In genomic region chr1:70361727-70362413, GRCh38 we compare ENCODE assay signal across 13 cellular contexts. TPM values are rescaled to one million over a fixed set of nuclear protein-coding genes. Genes with fewer than 3 reads are reported as not detected.
DNase-seq lines count a peak whose midpoint lies in the region; ATAC-seq and TF ChIP-seq lines count a peak whose summit lies in the region.
"Had no signal": no experiment of that assay in that cellular context is flagged by ENCODE, and none has a peak within 500 bp of the region (broad histone marks: within the 10 kb centered on the region; RNA-seq: fewer than 3 reads in every experiment).

No MANE protein-coding gene starts in this region.

- H3K27ac Mint-ChIP-seq in glutamatergic neuron (ENCODE audit: unreplicated experiment): peak overlapping the region; percentile 80
- H3K27ac Mint-ChIP-seq: activated naive CD4-positive, alpha-beta T cell treated with anti-CD3 and anti-CD28 coated beads, Interleukin-2, amount 50 U/mL, for 24 hours had no signal

- no peaks in the 10 kb centered on the region for H3K36me3 Mint-ChIP-seq in glutamatergic neuron (ENCODE audit: unreplicated experiment)

- peaks cover 2% of the 10 kb centered on the region for H3K27me3 Mint-ChIP-seq in glutamatergic neuron (ENCODE audit: unreplicated experiment)
- H3K27me3 Mint-ChIP-seq: activated naive CD4-positive, alpha-beta T cell treated with anti-CD3 and anti-CD28 coated beads, Interleukin-2, amount 50 U/mL, for 24 hours; naive thymus-derived CD8-positive, alpha-beta T cell had no signal

- peaks cover 11% of the 10 kb centered on the region for H3K4me1 Mint-ChIP-seq in glutamatergic neuron (ENCODE audit: low read depth, unreplicated experiment)
- H3K4me1 Mint-ChIP-seq: activated naive CD4-positive, alpha-beta T cell treated with anti-CD3 and anti-CD28 coated beads, Interleukin-2, amount 50 U/mL, for 24 hours had no signal

- DNase-seq in NCI-H146 (lab: John Stamatoyannopoulos, UW) (peak; percentile 4), NCI-H146 treated with DMSO at 0.1 percent for 48 hours (lab: John Stamatoyannopoulos, UW; ENCODE audit: unreplicated experiment) (no peak), amniotic epithelial cell (ENCODE audit: low read depth) (peak; percentile 63), glutamatergic neuron (no peak), smooth muscle cell of the brain vasculature (ENCODE audit: low read depth, low spot score) (peak; percentile 20), LoVo (ENCODE audit: low spot score) (no peak), SHP77 (lab: John Stamatoyannopoulos, UW) (no peak)
- DNase-seq: cortex of kidney; MV-4-11; naive thymus-derived CD8-positive, alpha-beta T cell; NCI-H446 treated with DMSO at 0.1 percent for 48 hours had no signal

- ATAC-seq in GM18870 (IDR thresholded peaks at IDR 0.05; ENCODE audit: unreplicated experiment): no peak
- ATAC-seq: naive thymus-derived CD8-positive, alpha-beta T cell had no signal

- no peak for TF ChIP-seq CTCF in glutamatergic neuron (IDR thresholded peaks at IDR 0.05; ENCODE audit: partially characterized antibody, unreplicated experiment)

- peak overlapping the region; percentile 53 for H3K4me3 Mint-ChIP-seq in glutamatergic neuron (ENCODE audit: unreplicated experiment)
- H3K4me3 Mint-ChIP-seq: activated naive CD4-positive, alpha-beta T cell treated with anti-CD3 and anti-CD28 coated beads, Interleukin-2, amount 50 U/mL, for 24 hours; naive thymus-derived CD8-positive, alpha-beta T cell had no signal

- no peaks in the 10 kb centered on the region for H3K9me3 Mint-ChIP-seq in glutamatergic neuron (ENCODE audit: unreplicated experiment)
- H3K9me3 Mint-ChIP-seq: activated naive CD4-positive, alpha-beta T cell treated with anti-CD3 and anti-CD28 coated beads, Interleukin-2, amount 50 U/mL, for 24 hours; naive thymus-derived CD8-positive, alpha-beta T cell had no signal

RNA-seq across cellular contexts. Expression of gene ANKRD13C, which starts 7.3 kb away (rescaled TPM):
- total RNA-seq in glutamatergic neuron (ENCODE audit: unreplicated experiment): 21.8 TPM

RNA-seq across cellular contexts. Expression of gene CTH, which starts 49.2 kb away (rescaled TPM):
- 7.3 TPM for total RNA-seq in glutamatergic neuron (ENCODE audit: unreplicated experiment)

Comparison
In these comparisons a context has a peak if more than half of its experiments do, and no peak if none do; other contexts are left out.
1. DNase-seq: peak in NCI-H146 (single experiment), amniotic epithelial cell (single experiment) and smooth muscle cell of the brain vasculature (single experiment); none in NCI-H146 treated with DMSO at 0.1 percent for 48 hours (single experiment), glutamatergic neuron (single experiment), LoVo (single experiment) and SHP77 (0 of 2).